Comparison of ENCODE assay signal across 18 cellular contexts in genomic region chr7:20624666-20625385, GRCh38. TPM values are rescaled to one million over a fixed set of nuclear protein-coding genes. Genes with fewer than 3 reads are reported as not detected.
"Had no signal": no experiment of that assay in that cellular context is flagged by ENCODE, and none has a peak within 500 bp of the region (broad histone marks: within the 10 kb centered on the region; RNA-seq: fewer than 3 reads in every experiment).

No MANE protein-coding gene starts in this region.

- H3K9me3 ChIP-seq: pancreas had no signal

- H3K4me3 ChIP-seq: esophagus muscularis mucosa, pancreas had no signal

- H3K27ac Mint-ChIP-seq: activated CD4-positive, alpha-beta memory T cell treated with anti-CD3 and anti-CD28 coated beads, Interleukin-2, amount 10 ng/mL, durations not matched to agents 7 days and 5 days; activated CD4-positive, alpha-beta T cell treated with anti-CD3 and anti-CD28 coated beads for 36 hours; activated T-helper 1 cell treated with anti-CD3 and anti-CD28 coated beads, Interleukin-12 subunit alpha, Interleukin-12 subunit beta, Interleukin-2, Interleukin-4 antibody, amounts not matched to agents 30 ng/mL and 10 ng/mL and 1 ng/mL, durations not matched to agents 14 hours and 24 hours and 36 hours; stimulated activated naive CD8-positive, alpha-beta T cell treated with anti-CD3 and anti-CD28 coated beads, Interleukin-15, amount 100 ng/mL, for 72 hours had no signal

- H3K27ac ChIP-seq: esophagus muscularis mucosa, pancreas had no signal

- H3K36me3 ChIP-seq: esophagus muscularis mucosa, pancreas had no signal

- H3K27me3 ChIP-seq: esophagus muscularis mucosa had no signal

- H3K4me3 Mint-ChIP-seq: activated CD4-positive, alpha-beta memory T cell treated with anti-CD3 and anti-CD28 coated beads, Interleukin-2, amount 10 ng/mL, durations not matched to agents 7 days and 5 days; activated CD4-positive, alpha-beta T cell treated with anti-CD3 and anti-CD28 coated beads for 36 hours; activated T-helper 1 cell treated with anti-CD3 and anti-CD28 coated beads, Interleukin-12 subunit alpha, Interleukin-12 subunit beta, Interleukin-2, Interleukin-4 antibody, amounts not matched to agents 30 ng/mL and 10 ng/mL and 1 ng/mL, durations not matched to agents 14 hours and 24 hours and 36 hours; neural crest cell; stimulated activated naive CD8-positive, alpha-beta T cell treated with anti-CD3 and anti-CD28 coated beads, Interleukin-15, amount 100 ng/mL, for 72 hours had no signal

- H3K4me1 ChIP-seq: esophagus muscularis mucosa, pancreas had no signal

- DNase-seq: activated CD4-positive, alpha-beta memory T cell treated with anti-CD3 and anti-CD28 coated beads, Interleukin-2, amount 10 ng/mL, durations not matched to agents 7 days and 5 days; activated CD4-positive, alpha-beta T cell treated with anti-CD3 and anti-CD28 coated beads for 36 hours; activated naive CD4-positive, alpha-beta T cell; aorta; head of caudate nucleus; left ventricle myocardium superior; mesendoderm; pancreas; retina; stimulated activated CD4-positive, alpha-beta T cell treated with anti-CD3 and anti-CD28 coated beads, Interleukin-4, amount 100 ng/mL, for 4 hours; stimulated activated naive CD8-positive, alpha-beta T cell treated with anti-CD3 and anti-CD28 coated beads, Interleukin-15, amount 100 ng/mL, for 72 hours; T-helper 9 cell had no signal

- H3K27me3 Mint-ChIP-seq: activated CD4-positive, alpha-beta memory T cell treated with anti-CD3 and anti-CD28 coated beads, Interleukin-2, amount 10 ng/mL, durations not matched to agents 7 days and 5 days; stimulated activated naive CD8-positive, alpha-beta T cell treated with anti-CD3 and anti-CD28 coated beads, Interleukin-15, amount 100 ng/mL, for 72 hours had no signal

- H3K4me1 Mint-ChIP-seq: activated CD4-positive, alpha-beta memory T cell treated with anti-CD3 and anti-CD28 coated beads, Interleukin-2, amount 10 ng/mL, durations not matched to agents 7 days and 5 days; activated CD4-positive, alpha-beta T cell treated with anti-CD3 and anti-CD28 coated beads for 36 hours; neural crest cell; stimulated activated naive CD8-positive, alpha-beta T cell treated with anti-CD3 and anti-CD28 coated beads, Interleukin-15, amount 100 ng/mL, for 72 hours had no signal

- H3K9me3 Mint-ChIP-seq: activated CD4-positive, alpha-beta memory T cell treated with anti-CD3 and anti-CD28 coated beads, Interleukin-2, amount 10 ng/mL, durations not matched to agents 7 days and 5 days; activated T-helper 1 cell treated with anti-CD3 and anti-CD28 coated beads, Interleukin-12 subunit alpha, Interleukin-12 subunit beta, Interleukin-2, Interleukin-4 antibody, amounts not matched to agents 30 ng/mL and 10 ng/mL and 1 ng/mL, durations not matched to agents 14 hours and 24 hours and 36 hours; stimulated activated naive CD8-positive, alpha-beta T cell treated with anti-CD3 and anti-CD28 coated beads, Interleukin-15, amount 100 ng/mL, for 72 hours had no signal

- FAIRE-seq: bronchial epithelial cell, endometrium, pancreas, urothelium cell line had no signal

- ATAC-seq: activated CD4-positive, alpha-beta T cell treated with anti-CD3 and anti-CD28 coated beads for 36 hours; left ventricle myocardium superior; stimulated activated naive CD8-positive, alpha-beta T cell treated with anti-CD3 and anti-CD28 coated beads, Interleukin-15, amount 100 ng/mL, for 72 hours had no signal

RNA-seq across cellular contexts. Expression of gene ABCB5, which starts 9.4 kb away (rescaled TPM):
- total RNA-seq: activated CD4-positive, alpha-beta memory T cell treated with anti-CD3 and anti-CD28 coated beads, Interleukin-2, amount 10 ng/mL, durations not matched to agents 7 days and 5 days; activated CD4-positive, alpha-beta T cell treated with anti-CD3 and anti-CD28 coated beads for 36 hours; activated T-helper 1 cell treated with anti-CD3 and anti-CD28 coated beads, Interleukin-12 subunit alpha, Interleukin-12 subunit beta, Interleukin-2, Interleukin-4 antibody, amounts not matched to agents 30 ng/mL and 10 ng/mL and 1 ng/mL, durations not matched to agents 14 hours and 24 hours and 36 hours; bronchial epithelial cell; left ventricle myocardium superior; neural crest cell had no signal
- polyA plus RNA-seq: aorta had no signal
